ENCODE assay signal across 8 cellular contexts in the genomic region with DNA sequence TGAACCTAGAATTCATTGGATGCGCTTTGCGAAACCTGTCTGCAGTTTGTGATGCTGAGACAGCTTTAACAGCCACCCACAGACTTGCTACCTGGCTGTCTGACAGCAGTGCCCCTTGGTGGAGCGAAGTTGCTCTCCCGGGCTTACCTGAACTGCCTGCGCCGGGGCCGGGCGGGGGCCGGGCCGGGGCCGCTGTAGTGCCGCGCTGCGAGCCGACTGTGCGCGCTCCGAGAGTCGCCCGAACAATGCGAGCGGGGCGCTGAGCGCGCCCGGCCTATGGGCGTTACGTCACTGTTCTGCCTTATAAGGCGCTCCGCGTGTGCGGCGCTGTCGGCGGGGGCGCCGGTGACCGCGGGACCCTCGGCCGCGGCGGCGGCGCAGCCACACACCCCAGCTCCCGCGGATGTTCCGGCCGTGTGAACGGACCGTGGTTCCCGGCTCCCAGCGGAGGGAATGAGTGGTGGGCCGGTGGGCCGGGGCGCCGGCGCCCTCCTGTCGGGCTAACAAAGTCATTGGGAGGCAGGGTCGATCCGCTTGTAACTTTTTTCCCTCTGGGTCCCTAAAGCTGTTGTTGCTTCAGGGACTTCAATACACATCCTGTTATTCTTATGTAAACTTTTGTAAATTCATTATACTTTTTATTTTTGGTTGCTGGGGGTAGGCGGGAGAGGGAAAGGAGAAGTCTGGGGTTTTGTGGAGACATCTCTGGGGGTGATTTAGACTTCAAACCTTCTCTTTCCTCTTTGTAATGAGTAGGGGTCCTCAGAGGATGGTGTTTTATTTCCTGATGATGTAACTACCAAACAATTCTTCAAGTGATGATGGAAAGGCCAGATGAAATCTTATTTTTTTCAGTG. TPM values are rescaled to one million over a fixed set of nuclear protein-coding genes. Genes with fewer than 3 reads are reported as not detected.
DNase-seq lines count a peak whose midpoint lies in the region; ATAC-seq and TF ChIP-seq lines count a peak whose summit lies in the region.

No MANE protein-coding gene starts in this region.

- H3K27me3 Mint-ChIP-seq in activated naive CD4-positive, alpha-beta T cell treated with anti-CD3 and anti-CD28 coated beads, Interleukin-2, amount 50 U/mL, for 24 hours = no peaks in the 10 kb centered on the region
- H3K27me3 Mint-ChIP-seq in glutamatergic neuron (ENCODE audit: unreplicated experiment) = no peaks in the 10 kb centered on the region

- peak overlapping the region; percentile 59 for H3K4me3 ChIP-seq in BLaER1
- peak overlapping the region; percentile 80 for H3K4me3 ChIP-seq in suprapubic skin

- TF ChIP-seq EP300 in suprapubic skin (IDR thresholded peaks at IDR 0.05) = no peak

- TF ChIP-seq POLR2A in suprapubic skin (IDR thresholded peaks at IDR 0.05) = peak; percentile 56 to 98

- H3K27me3 ChIP-seq in BLaER1 (peaks cover 60% of the 10 kb centered on the region), suprapubic skin (no peaks in the 10 kb centered on the region)

- H3K4me2 ChIP-seq in BLaER1 = peak overlapping the region; percentile 84

- ATAC-seq in GM19397 (IDR thresholded peaks at IDR 0.05; ENCODE audit: unreplicated experiment) (peak; percentile 94), HG03521 (IDR thresholded peaks at IDR 0.05; ENCODE audit: unreplicated experiment) (peak; percentile 86), omental fat pad (ENCODE audit: low FRiP score) (peak; percentile 93)

- peak overlapping the region; percentile 73 for H3K4me3 Mint-ChIP-seq in activated naive CD4-positive, alpha-beta T cell treated with anti-CD3 and anti-CD28 coated beads, Interleukin-2, amount 50 U/mL, for 24 hours
- peak overlapping the region; percentile 93 for H3K4me3 Mint-ChIP-seq in glutamatergic neuron (ENCODE audit: unreplicated experiment)

- no peak for TF ChIP-seq CTCF in glutamatergic neuron (IDR thresholded peaks at IDR 0.05; ENCODE audit: partially characterized antibody, unreplicated experiment)
- TF ChIP-seq CTCF in omental fat pad (IDR thresholded peaks at IDR 0.05) = no peak
- TF ChIP-seq CTCF in suprapubic skin (IDR thresholded peaks at IDR 0.05) = no peak

- H3K9ac ChIP-seq in BLaER1 = no peak overlapping the region

- peaks cover 43% of the 10 kb centered on the region for H3K4me1 Mint-ChIP-seq in activated naive CD4-positive, alpha-beta T cell treated with anti-CD3 and anti-CD28 coated beads, Interleukin-2, amount 50 U/mL, for 24 hours
- H3K4me1 Mint-ChIP-seq in glutamatergic neuron (ENCODE audit: low read depth, unreplicated experiment) = peaks cover 13% of the 10 kb centered on the region

- H3K36me3 ChIP-seq in BLaER1 (peaks cover 5% of the 10 kb centered on the region; the same call in 1 of the 2 replicates), suprapubic skin (no peaks in the 10 kb centered on the region)

- H3K9me3 Mint-ChIP-seq in activated naive CD4-positive, alpha-beta T cell treated with anti-CD3 and anti-CD28 coated beads, Interleukin-2, amount 50 U/mL, for 24 hours = no peaks in the 10 kb centered on the region
- H3K9me3 Mint-ChIP-seq in glutamatergic neuron (ENCODE audit: unreplicated experiment) = no peaks in the 10 kb centered on the region

- H4K20me1 ChIP-seq in BLaER1 = peaks cover 100% of the 10 kb centered on the region

- H3K36me3 Mint-ChIP-seq in activated naive CD4-positive, alpha-beta T cell treated with anti-CD3 and anti-CD28 coated beads, Interleukin-2, amount 50 U/mL, for 24 hours = no peaks in the 10 kb centered on the region
- H3K36me3 Mint-ChIP-seq in glutamatergic neuron (ENCODE audit: unreplicated experiment) = no peaks in the 10 kb centered on the region

- H3K27ac ChIP-seq in BLaER1 (no peak overlapping the region), suprapubic skin (peak overlapping the region; percentile 97)

- WGBS in suprapubic skin = 5% methylated on average over 12 of the region's 62 CpGs

- H3K27ac Mint-ChIP-seq in activated naive CD4-positive, alpha-beta T cell treated with anti-CD3 and anti-CD28 coated beads, Interleukin-2, amount 50 U/mL, for 24 hours = peak overlapping the region; percentile 79
- H3K27ac Mint-ChIP-seq in glutamatergic neuron (ENCODE audit: unreplicated experiment) = peak overlapping the region; percentile 74

- DNase-seq in SK-N-DZ (ENCODE audit: low spot score) = peak; percentile 78
- peak; percentile 79 for DNase-seq in glutamatergic neuron
- DNase-seq in omental fat pad (ENCODE audit: low spot score) = peak; percentile 39
- DNase-seq in suprapubic skin (ENCODE audit: low spot score in 2 of 2) = peak; percentile 82

- peaks cover 13% of the 10 kb centered on the region for H3K4me1 ChIP-seq in BLaER1
- H3K4me1 ChIP-seq in suprapubic skin = peaks cover 61% of the 10 kb centered on the region

- H3K9me3 ChIP-seq in BLaER1 = no peaks in the 10 kb centered on the region
- no peaks in the 10 kb centered on the region for H3K9me3 ChIP-seq in suprapubic skin

RNA-seq across cellular contexts. Expression of a gene that starts 58.5 kb away (rescaled TPM):
- 79.9 and 84.6 TPM in 2 replicates for polyA plus RNA-seq in SK-N-DZ (2014; cell fraction: cytosol; rRNA removed)
- 45.8 and 51.6 TPM in 2 replicates for polyA plus RNA-seq in SK-N-DZ (2014; cell fraction: nucleus; rRNA removed)
- 37.8 TPM for total RNA-seq in glutamatergic neuron (ENCODE audit: unreplicated experiment)
- total RNA-seq in omental fat pad = 10 to 100 TPM; 16.9 to 29.3 (median 21.1) TPM
- 10 to 100 TPM; 13.2 to 17.1 (median 13.5) TPM for total RNA-seq in suprapubic skin
